In the genomic region with DNA sequence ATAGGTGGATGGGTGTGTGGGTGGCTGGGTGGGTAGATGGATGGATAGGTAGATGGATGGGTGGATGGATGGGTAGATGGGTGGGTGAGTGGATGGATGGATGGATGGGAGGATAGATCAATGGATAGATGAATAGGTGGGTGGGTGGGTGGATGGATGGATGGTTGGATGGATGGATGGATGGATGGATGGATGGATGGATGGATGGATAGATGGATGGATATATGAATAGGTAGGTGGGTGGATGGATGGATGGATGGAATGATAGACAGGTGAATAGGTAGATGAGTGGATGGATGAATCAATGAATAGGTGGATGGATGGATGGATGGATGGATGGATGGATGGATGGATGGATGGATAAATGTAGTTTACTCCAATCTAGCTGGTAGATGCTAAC, we compare ENCODE assay signal across 38 cellular contexts. TPM values are rescaled to one million over a fixed set of nuclear protein-coding genes. Genes with fewer than 3 reads are reported as not detected.
"Had no signal": no experiment of that assay in that cellular context is flagged by ENCODE, and none has a peak within 500 bp of the region (broad histone marks: within the 10 kb centered on the region; RNA-seq: fewer than 3 reads in every experiment).

No MANE protein-coding gene starts in this region.

- H3K27ac ChIP-seq: adrenal gland, body of pancreas, brain microvascular endothelial cell, breast epithelium, VCaP had no signal

- H3K4me3 ChIP-seq: adrenal gland, body of pancreas, breast epithelium had no signal

- H3K36me3 ChIP-seq: adrenal gland, brain microvascular endothelial cell, breast epithelium had no signal

- H3K9me3 Mint-ChIP-seq: activated B cell treated with CpG ODN at 0.5 μM for 24 hours; activated CD4-positive, alpha-beta memory T cell treated with anti-CD3 and anti-CD28 coated beads for 36 hours; activated CD4-positive, alpha-beta T cell treated with anti-CD3 and anti-CD28 coated beads, Interleukin-2, amount 10 ng/mL, durations not matched to agents 24 days and 14 days; activated CD8-positive, alpha-beta T cell treated with anti-CD3 and anti-CD28 coated beads for 36 hours; activated naive CD4-positive, alpha-beta T cell treated with anti-CD3 and anti-CD28 coated beads for 36 hours; activated naive CD4-positive, alpha-beta T cell treated with anti-CD3 and anti-CD28 coated beads, Interleukin-2, amount 50 U/mL, for 72 hours; activated naive CD8-positive, alpha-beta T cell treated with anti-CD3 and anti-CD28 coated beads, Interleukin-2, amount 10 ng/mL, durations not matched to agents 7 days and 5 days; activated T-cell treated with anti-CD3 and anti-CD28 coated beads, Interleukin-2, amount 50 U/mL, for 4 hours; activated T-helper 1 cell treated with anti-CD3 and anti-CD28 coated beads, Interleukin-12 subunit alpha, Interleukin-12 subunit beta, Interleukin-2, Interleukin-4 antibody, amounts not matched to agents 30 ng/mL and 10 ng/mL and 1 ng/mL, durations not matched to agents 14 hours and 24 hours and 36 hours; activated T-helper 17 cell treated with anti-CD3 and anti-CD28 coated beads, Interleukin-2, amount 50 U/mL, for 72 hours had no signal

- H3K36me3 Mint-ChIP-seq: activated CD4-positive, alpha-beta memory T cell treated with anti-CD3 and anti-CD28 coated beads for 36 hours; activated naive CD4-positive, alpha-beta T cell treated with anti-CD3 and anti-CD28 coated beads, Interleukin-2, amount 50 U/mL, for 72 hours; activated naive CD8-positive, alpha-beta T cell treated with anti-CD3 and anti-CD28 coated beads, Interleukin-2, amount 10 ng/mL, durations not matched to agents 7 days and 5 days had no signal

- H3K4me3 Mint-ChIP-seq: activated B cell treated with CpG ODN at 0.5 μM for 24 hours; activated CD4-positive, alpha-beta memory T cell treated with anti-CD3 and anti-CD28 coated beads for 36 hours; activated CD4-positive, alpha-beta T cell treated with anti-CD3 and anti-CD28 coated beads, Interleukin-2, amount 10 ng/mL, durations not matched to agents 24 days and 14 days; activated CD8-positive, alpha-beta T cell treated with anti-CD3 and anti-CD28 coated beads for 36 hours; activated naive CD4-positive, alpha-beta T cell treated with anti-CD3 and anti-CD28 coated beads for 36 hours; activated naive CD8-positive, alpha-beta T cell treated with anti-CD3 and anti-CD28 coated beads, Interleukin-2, amount 10 ng/mL, durations not matched to agents 7 days and 5 days; activated T-cell treated with anti-CD3 and anti-CD28 coated beads, Interleukin-2, amount 50 U/mL, for 4 hours; activated T-cell treated with anti-CD3 and anti-CD28 coated beads, Interleukin-2, amount 50 U/mL, for 72 hours; activated T-helper 1 cell treated with anti-CD3 and anti-CD28 coated beads, Interleukin-12 subunit alpha, Interleukin-12 subunit beta, Interleukin-2, Interleukin-4 antibody, amounts not matched to agents 30 ng/mL and 10 ng/mL and 1 ng/mL, durations not matched to agents 14 hours and 24 hours and 36 hours; activated T-helper 17 cell treated with anti-CD3 and anti-CD28 coated beads, Interleukin-2, amount 50 U/mL, for 72 hours; T-helper 17 cell had no signal

- H3K27ac Mint-ChIP-seq: activated B cell treated with CpG ODN at 0.5 μM for 24 hours; activated CD4-positive, alpha-beta memory T cell treated with anti-CD3 and anti-CD28 coated beads for 36 hours; activated CD4-positive, alpha-beta T cell treated with anti-CD3 and anti-CD28 coated beads, Interleukin-2, amount 10 ng/mL, durations not matched to agents 24 days and 14 days; activated CD8-positive, alpha-beta T cell treated with anti-CD3 and anti-CD28 coated beads for 36 hours; activated naive CD4-positive, alpha-beta T cell treated with anti-CD3 and anti-CD28 coated beads for 36 hours; activated naive CD4-positive, alpha-beta T cell treated with anti-CD3 and anti-CD28 coated beads, Interleukin-2, amount 50 U/mL, for 72 hours; activated naive CD8-positive, alpha-beta T cell treated with anti-CD3 and anti-CD28 coated beads, Interleukin-2, amount 10 ng/mL, durations not matched to agents 7 days and 5 days; activated T-cell treated with anti-CD3 and anti-CD28 coated beads, Interleukin-2, amount 50 U/mL, for 72 hours; activated T-helper 1 cell treated with anti-CD3 and anti-CD28 coated beads, Interleukin-12 subunit alpha, Interleukin-12 subunit beta, Interleukin-2, Interleukin-4 antibody, amounts not matched to agents 30 ng/mL and 10 ng/mL and 1 ng/mL, durations not matched to agents 14 hours and 24 hours and 36 hours; activated T-helper 17 cell treated with anti-CD3 and anti-CD28 coated beads, Interleukin-2, amount 50 U/mL, for 72 hours; T-helper 17 cell had no signal

- H3K4me1 Mint-ChIP-seq: activated B cell treated with CpG ODN at 0.5 μM for 24 hours; activated T-helper 17 cell treated with anti-CD3 and anti-CD28 coated beads, Interleukin-2, amount 50 U/mL, for 72 hours had no signal

- H3K9me3 ChIP-seq: adrenal gland, body of pancreas, breast epithelium had no signal

- FAIRE-seq: astrocyte, colon, TTC549 had no signal

- H3K27me3 ChIP-seq: adrenal gland, body of pancreas, breast epithelium had no signal

- H3K4me1 ChIP-seq: body of pancreas, breast epithelium had no signal

- ATAC-seq: activated CD8-positive, alpha-beta T cell treated with anti-CD3 and anti-CD28 coated beads for 36 hours; activated naive CD4-positive, alpha-beta T cell treated with anti-CD3 and anti-CD28 coated beads, Interleukin-2, amount 50 U/mL, for 72 hours; activated T-cell treated with anti-CD3 and anti-CD28 coated beads, Interleukin-2, amount 50 U/mL, for 4 hours; activated T-cell treated with anti-CD3 and anti-CD28 coated beads, Interleukin-2, amount 50 U/mL, for 72 hours; activated T-helper 17 cell treated with anti-CD3 and anti-CD28 coated beads, Interleukin-2, amount 50 U/mL, for 72 hours; body of pancreas; T-helper 17 cell had no signal

- DNase-seq: activated B cell treated with CpG ODN at 0.5 μM for 24 hours; activated CD4-positive, alpha-beta memory T cell treated with anti-CD3 and anti-CD28 coated beads for 36 hours; activated CD4-positive, alpha-beta T cell treated with anti-CD3 and anti-CD28 coated beads for 4 hours; activated CD4-positive, alpha-beta T cell treated with anti-CD3 and anti-CD28 coated beads, Interleukin-2, amount 10 ng/mL, durations not matched to agents 24 days and 14 days; activated CD4-positive, alpha-beta T cell treated with anti-CD3 and anti-CD28 coated beads, Interleukin-2, amount 50 U/mL, for 1 hour; activated CD4-positive, alpha-beta T cell treated with anti-CD3 and anti-CD28 coated beads, Interleukin-2, amount 50 U/mL, for 4 hours; activated CD4-positive, CD25-positive, alpha-beta regulatory T cell treated with anti-CD3 and anti-CD28 coated beads, Interleukin-2, amount 50 U/mL, for 72 hours; activated CD8-positive, alpha-beta memory T cell treated with anti-CD3 and anti-CD28 coated beads, Interleukin-2, amount 50 U/mL, for 4 hours; activated CD8-positive, alpha-beta T cell treated with anti-CD3 and anti-CD28 coated beads for 36 hours; activated effector memory CD4-positive, alpha-beta T cell treated with anti-CD3 and anti-CD28 coated beads, Interleukin-2, amount 50 U/mL, for 16 hours; activated gamma-delta T cell treated with Interleukin-2 at 50 U/mL for 16 hours; activated naive CD4-positive, alpha-beta T cell; activated naive CD4-positive, alpha-beta T cell treated with anti-CD3 and anti-CD28 coated beads for 36 hours; activated naive CD4-positive, alpha-beta T cell treated with anti-CD3 and anti-CD28 coated beads, Interleukin-2, amount 50 U/mL, for 16 hours; activated naive CD8-positive, alpha-beta T cell treated with anti-CD3 and anti-CD28 coated beads, Interleukin-2, amount 10 ng/mL, durations not matched to agents 7 days and 5 days; activated T-cell treated with anti-CD3 and anti-CD28 coated beads for 4 hours; activated T-cell treated with anti-CD3 and anti-CD28 coated beads, Interleukin-2, amount 50 U/mL, for 1 hour; activated T-cell treated with anti-CD3 and anti-CD28 coated beads, Interleukin-2, amount 50 U/mL, for 4 hours; activated T-cell treated with anti-CD3 and anti-CD28 coated beads, Interleukin-2, amount 50 U/mL, for 72 hours; adrenal gland; amniotic stem cell; aorta; body of pancreas; brain microvascular endothelial cell; central memory CD4-positive, alpha-beta T cell; T-helper 17 cell had no signal

RNA-seq across cellular contexts. Expression of a gene that starts 52.7 kb away (rescaled TPM):
- total RNA-seq: activated B cell treated with CpG ODN at 0.5 μM for 24 hours; activated CD4-positive, alpha-beta memory T cell treated with anti-CD3 and anti-CD28 coated beads for 36 hours; activated CD4-positive, alpha-beta T cell treated with anti-CD3 and anti-CD28 coated beads, Interleukin-2, amount 10 ng/mL, durations not matched to agents 24 days and 14 days; activated CD8-positive, alpha-beta memory T cell treated with anti-CD3 and anti-CD28 coated beads for 36 hours; activated CD8-positive, alpha-beta T cell treated with anti-CD3 and anti-CD28 coated beads for 36 hours; activated naive CD4-positive, alpha-beta T cell treated with anti-CD3 and anti-CD28 coated beads for 36 hours; activated naive CD8-positive, alpha-beta T cell treated with anti-CD3 and anti-CD28 coated beads, Interleukin-2, amount 10 ng/mL, durations not matched to agents 7 days and 5 days; activated T-cell treated with anti-CD3 and anti-CD28 coated beads, Interleukin-2, amount 50 U/mL, for 4 hours; activated T-cell treated with anti-CD3 and anti-CD28 coated beads, Interleukin-2, amount 50 U/mL, for 72 hours; activated T-helper 1 cell treated with anti-CD3 and anti-CD28 coated beads, Interleukin-12 subunit alpha, Interleukin-12 subunit beta, Interleukin-2, Interleukin-4 antibody, amounts not matched to agents 30 ng/mL and 10 ng/mL and 1 ng/mL, durations not matched to agents 14 hours and 24 hours and 36 hours; aorta; body of pancreas; cardiac septum; T-helper 1 cell treated with Interleukin-12 subunit alpha and Interleukin-12 subunit beta and Interleukin-4 antibody, amounts not matched to agents 30 ng/mL and 1 ng/mL, for 36 hours; T-helper 2 cell treated with Interferon-gamma antibody and Interleukin-4, amounts not matched to agents 100 ng/mL and 5 ng/mL, for 36 hours had no signal
- polyA plus RNA-seq: adrenal gland, aorta had no signal
